In the genomic region with DNA sequence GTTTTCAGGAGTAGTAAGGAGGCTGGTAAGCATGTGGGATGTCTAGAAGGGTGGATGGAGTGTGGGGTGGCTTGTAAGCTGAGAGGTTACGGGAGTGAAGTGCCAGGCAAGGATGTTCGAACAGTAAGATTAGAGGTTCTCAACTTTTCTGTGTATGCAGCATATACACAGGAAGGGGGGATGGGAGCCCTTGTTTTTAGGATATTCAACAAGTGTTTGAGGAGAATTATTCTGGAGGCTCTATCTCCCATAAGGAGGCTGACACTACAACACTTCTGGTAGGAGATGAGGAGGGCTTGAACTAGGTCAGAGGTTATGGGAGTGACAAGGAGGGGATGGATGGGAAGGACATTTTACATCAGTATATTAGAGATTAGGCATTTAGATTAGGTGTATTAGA, we compare ENCODE assay signal across 16 cellular contexts.
A peak's percentile ranks its signal among the peaks of the same experiment; 100 is the strongest.
DNase-seq lines count a peak whose midpoint lies in the region; ATAC-seq and TF ChIP-seq lines count a peak whose summit lies in the region.
"Had no signal": no experiment of that assay in that cellular context is flagged by ENCODE, and none has a peak within 500 bp of the region (broad histone marks: within the 10 kb centered on the region; RNA-seq: fewer than 3 reads in every experiment).

No MANE protein-coding gene starts in this region.

- CTCF ChIA-PET in WTC11 (lab: Charles Lee): interaction anchor here (1.1 kb wide), 1 partner anchor 85 kb away, joined by 3 read pairs; no protein-coding TSS in a partner anchor

- H2AFZ ChIP-seq in GM23338: no peak overlapping the region

- H3K36me3 Mint-ChIP-seq in GM23338 (ENCODE audit: low read depth): peaks cover 7% of the 10 kb centered on the region; the same call in 2 of the 3 replicates
- H3K36me3 Mint-ChIP-seq in WTC11: peaks cover 8% of the 10 kb centered on the region; the same call in 1 of the 2 replicates
- H3K36me3 Mint-ChIP-seq in nephron progenitor cell (ENCODE audit: low read depth): peaks cover 37% of the 10 kb centered on the region
- H3K36me3 Mint-ChIP-seq: CD8-positive, alpha-beta memory T cell had no signal

- H3K4me2 ChIP-seq in GM23338: no peak overlapping the region
- H3K4me2 ChIP-seq: BLaER1 had no signal

- in situ Hi-C loops in gastrocnemius medialis (cut with MboI; ENCODE audit: low sequenced_read_pairs in 4 of 4): no loop called here

- ATAC-seq in GM23338: no peak
- no peak for ATAC-seq in WTC11
- no peak for ATAC-seq in gastrocnemius medialis
- no peak for ATAC-seq in GM19455 (IDR thresholded peaks at IDR 0.05; ENCODE audit: unreplicated experiment)
- no peak for ATAC-seq in HG03521 (IDR thresholded peaks at IDR 0.05; ENCODE audit: unreplicated experiment)

- H3K4me1 ChIP-seq in GM23338 (ENCODE audit: insufficient read depth) (peaks cover 30% of the 10 kb centered on the region), gastrocnemius medialis (peaks cover 36 to 97% of the 10 kb centered on the region in 2 donors)
- H3K4me1 ChIP-seq: BLaER1, HAP-1 had no signal

- H3K27ac ChIP-seq in GM23338 (ENCODE audit: low read depth) (no peak overlapping the region), gastrocnemius medialis (peak overlapping the region; percentile 74 to 95 (median 90))
- H3K27ac ChIP-seq: BLaER1, HL-60 had no signal

- peaks cover 5% of the 10 kb centered on the region; the same call in 1 of the 2 replicates for H3K9me2 ChIP-seq in GM23338 (ENCODE audit: insufficient read depth)

- H3K4me3 Mint-ChIP-seq in GM23338 (no peak overlapping the region), WTC11 (no peak overlapping the region), nephron progenitor cell (no peak overlapping the region)
- H3K4me3 Mint-ChIP-seq: CD8-positive, alpha-beta memory T cell had no signal

- H3K4me1 Mint-ChIP-seq in GM23338 (peaks cover 36% of the 10 kb centered on the region), WTC11 (peaks cover 53% of the 10 kb centered on the region), nephron progenitor cell (peaks cover 56% of the 10 kb centered on the region)
- H3K4me1 Mint-ChIP-seq: CD8-positive, alpha-beta memory T cell had no signal

- no peak for TF ChIP-seq CTCF in GM23338 (conservative IDR thresholded peaks at IDR 0.05; ENCODE audit: low read depth in 2 of 2)
- TF ChIP-seq CTCF in WTC11 (IDR thresholded peaks at IDR 0.05): no peak
- no peak for TF ChIP-seq CTCF in nephron progenitor cell (IDR thresholded peaks at IDR 0.05)
- TF ChIP-seq CTCF in gastrocnemius medialis (IDR thresholded peaks at IDR 0.05 in 4 of 5, conservative IDR thresholded peaks at IDR 0.05 in 1 of 5): no peak

- H3K79me2 ChIP-seq in GM23338 (replicated peaks; ENCODE audit: insufficient read depth): peaks cover 93% of the 10 kb centered on the region

- no peaks in the 10 kb centered on the region for H3K9me3 ChIP-seq in gastrocnemius medialis
- no peaks in the 10 kb centered on the region for H3K9me3 ChIP-seq in MG63
- H3K9me3 ChIP-seq: BLaER1, HAP-1 had no signal

- TF ChIP-seq POLR2A in gastrocnemius medialis (IDR thresholded peaks at IDR 0.05): no peak

- intact Hi-C loops in gastrocnemius medialis (cut with DNase I; ENCODE audit: low total_unique reads): no loop called here

- no peaks in the 10 kb centered on the region for H3F3A ChIP-seq in GM23338 (replicated peaks; ENCODE audit: low read depth)

- H3K27me3 ChIP-seq in GM23338 (ENCODE audit: insufficient read depth): no peaks in the 10 kb centered on the region
- H3K27me3 ChIP-seq in gastrocnemius medialis: no peaks in the 10 kb centered on the region
- H3K27me3 ChIP-seq in MG63: no peaks in the 10 kb centered on the region
- H3K27me3 ChIP-seq: BLaER1 had no signal

- H3K36me3 ChIP-seq in GM23338 (ENCODE audit: insufficient read depth) (no peaks in the 10 kb centered on the region), gastrocnemius medialis (no peaks in the 10 kb centered on the region), MG63 (peaks cover 24% of the 10 kb centered on the region)
- H3K36me3 ChIP-seq: BLaER1 had no signal

- POLR2A ChIA-PET in WTC11 (lab: Charles Lee): interaction anchor here (0.6 kb wide), 1 partner anchor 103 kb away, joined by 3 read pairs; no protein-coding TSS in a partner anchor

- H3K27me3 Mint-ChIP-seq in GM23338 (ENCODE audit: insufficient read depth, low read depth, poor library complexity) (no peaks in the 10 kb centered on the region), WTC11 (ENCODE audit: low read depth) (no peaks in the 10 kb centered on the region), nephron progenitor cell (ENCODE audit: low read depth, poor library complexity) (no peaks in the 10 kb centered on the region)

- no peak overlapping the region for H3K4me3 ChIP-seq in GM23338
- no peak overlapping the region for H3K4me3 ChIP-seq in gastrocnemius medialis
- H3K4me3 ChIP-seq in MG63: no peak overlapping the region
- H3K4me3 ChIP-seq: BLaER1, HAP-1 had no signal

- H4K20me1 ChIP-seq in GM23338 (replicated peaks; ENCODE audit: insufficient read depth): no peaks in the 10 kb centered on the region; the same call in 1 of the 2 replicates
- H4K20me1 ChIP-seq: BLaER1 had no signal

- H3K27ac Mint-ChIP-seq in GM23338 (0 out of 2 replicates have a peak overlapping the region, but pooled peaks have one; percentile 38), WTC11 (peak overlapping the region; percentile 8; the same call in 1 of the 2 replicates), nephron progenitor cell (peak overlapping the region; percentile 31)

- DNase-seq in GM23338 (ENCODE audit: low spot score) (no peak), WTC11 (ENCODE audit: low spot score) (no peak), nephron progenitor cell (no peak), gastrocnemius medialis (no peak), MG63 (no peak), NOMO-1 treated with dmso at 0.1 percent for 144 hours (lab: John Stamatoyannopoulos, UW; ENCODE audit: unreplicated experiment) (no peak)
- DNase-seq: 8988T; AML-193; CD8-positive, alpha-beta memory T cell; DMS53; GOT3 had no signal

- H3K9me3 Mint-ChIP-seq in GM23338: no peaks in the 10 kb centered on the region
- H3K9me3 Mint-ChIP-seq in WTC11: no peaks in the 10 kb centered on the region
- H3K9me3 Mint-ChIP-seq in nephron progenitor cell: peaks cover 11% of the 10 kb centered on the region
- H3K9me3 Mint-ChIP-seq: CD8-positive, alpha-beta memory T cell had no signal

TF ChIP-seq in GM23338, 12 proteins besides CTCF, POLR2A, EP300 and RAD21 (continues in another document):
- TF ChIP-seq, protein P1, sequence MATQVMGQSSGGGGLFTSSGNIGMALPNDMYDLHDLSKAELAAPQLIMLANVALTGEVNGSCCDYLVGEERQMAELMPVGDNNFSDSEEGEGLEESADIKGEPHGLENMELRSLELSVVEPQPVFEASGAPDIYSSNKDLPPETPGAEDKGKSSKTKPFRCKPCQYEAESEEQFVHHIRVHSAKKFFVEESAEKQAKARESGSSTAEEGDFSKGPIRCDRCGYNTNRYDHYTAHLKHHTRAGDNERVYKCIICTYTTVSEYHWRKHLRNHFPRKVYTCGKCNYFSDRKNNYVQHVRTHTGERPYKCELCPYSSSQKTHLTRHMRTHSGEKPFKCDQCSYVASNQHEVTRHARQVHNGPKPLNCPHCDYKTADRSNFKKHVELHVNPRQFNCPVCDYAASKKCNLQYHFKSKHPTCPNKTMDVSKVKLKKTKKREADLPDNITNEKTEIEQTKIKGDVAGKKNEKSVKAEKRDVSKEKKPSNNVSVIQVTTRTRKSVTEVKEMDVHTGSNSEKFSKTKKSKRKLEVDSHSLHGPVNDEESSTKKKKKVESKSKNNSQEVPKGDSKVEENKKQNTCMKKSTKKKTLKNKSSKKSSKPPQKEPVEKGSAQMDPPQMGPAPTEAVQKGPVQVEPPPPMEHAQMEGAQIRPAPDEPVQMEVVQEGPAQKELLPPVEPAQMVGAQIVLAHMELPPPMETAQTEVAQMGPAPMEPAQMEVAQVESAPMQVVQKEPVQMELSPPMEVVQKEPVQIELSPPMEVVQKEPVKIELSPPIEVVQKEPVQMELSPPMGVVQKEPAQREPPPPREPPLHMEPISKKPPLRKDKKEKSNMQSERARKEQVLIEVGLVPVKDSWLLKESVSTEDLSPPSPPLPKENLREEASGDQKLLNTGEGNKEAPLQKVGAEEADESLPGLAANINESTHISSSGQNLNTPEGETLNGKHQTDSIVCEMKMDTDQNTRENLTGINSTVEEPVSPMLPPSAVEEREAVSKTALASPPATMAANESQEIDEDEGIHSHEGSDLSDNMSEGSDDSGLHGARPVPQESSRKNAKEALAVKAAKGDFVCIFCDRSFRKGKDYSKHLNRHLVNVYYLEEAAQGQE (IDR thresholded peaks at IDR 0.05; ENCODE audit: unreplicated experiment): no peak
- TF ChIP-seq ZNF114 (CRISPR knock-in tag; IDR thresholded peaks at IDR 0.05): no peak
- TF ChIP-seq NANOG (IDR thresholded peaks at IDR 0.05; ENCODE audit: borderline replicate concordance): no peak

TF ChIP-seq in WTC11, 78 proteins besides CTCF, POLR2A, EP300 and RAD21 (continues in another document):
- no peak for TF ChIP-seq KAT7 (CRISPR knock-in tag; IDR thresholded peaks at IDR 0.05; ENCODE audit: borderline replicate concordance)
- TF ChIP-seq, protein P2, sequence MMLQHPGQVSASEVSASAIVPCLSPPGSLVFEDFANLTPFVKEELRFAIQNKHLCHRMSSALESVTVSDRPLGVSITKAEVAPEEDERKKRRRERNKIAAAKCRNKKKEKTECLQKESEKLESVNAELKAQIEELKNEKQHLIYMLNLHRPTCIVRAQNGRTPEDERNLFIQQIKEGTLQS (CRISPR knock-in tag; conservative IDR thresholded peaks at IDR 0.05): no peak
- no peak for TF ChIP-seq MXD4 (CRISPR knock-in tag; IDR thresholded peaks at IDR 0.05; ENCODE audit: borderline replicate concordance)
- TF ChIP-seq OVOL2 (CRISPR knock-in tag; IDR thresholded peaks at IDR 0.05; ENCODE audit: borderline replicate concordance): no peak
- TF ChIP-seq, protein P3, sequence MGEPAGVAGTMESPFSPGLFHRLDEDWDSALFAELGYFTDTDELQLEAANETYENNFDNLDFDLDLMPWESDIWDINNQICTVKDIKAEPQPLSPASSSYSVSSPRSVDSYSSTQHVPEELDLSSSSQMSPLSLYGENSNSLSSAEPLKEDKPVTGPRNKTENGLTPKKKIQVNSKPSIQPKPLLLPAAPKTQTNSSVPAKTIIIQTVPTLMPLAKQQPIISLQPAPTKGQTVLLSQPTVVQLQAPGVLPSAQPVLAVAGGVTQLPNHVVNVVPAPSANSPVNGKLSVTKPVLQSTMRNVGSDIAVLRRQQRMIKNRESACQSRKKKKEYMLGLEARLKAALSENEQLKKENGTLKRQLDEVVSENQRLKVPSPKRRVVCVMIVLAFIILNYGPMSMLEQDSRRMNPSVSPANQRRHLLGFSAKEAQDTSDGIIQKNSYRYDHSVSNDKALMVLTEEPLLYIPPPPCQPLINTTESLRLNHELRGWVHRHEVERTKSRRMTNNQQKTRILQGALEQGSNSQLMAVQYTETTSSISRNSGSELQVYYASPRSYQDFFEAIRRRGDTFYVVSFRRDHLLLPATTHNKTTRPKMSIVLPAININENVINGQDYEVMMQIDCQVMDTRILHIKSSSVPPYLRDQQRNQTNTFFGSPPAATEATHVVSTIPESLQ (CRISPR knock-in tag; IDR thresholded peaks at IDR 0.05): no peak
